16 cellular contexts compared by ENCODE assay signal in genomic region chr6:141824258-141824795, GRCh38.
A peak's percentile ranks its signal among the peaks of the same experiment; 100 is the strongest.
DNase-seq lines count a peak whose midpoint lies in the region; ATAC-seq, FAIRE-seq and TF ChIP-seq lines count a peak whose summit lies in the region.
"Had no signal": no experiment of that assay in that cellular context is flagged by ENCODE, and none has a peak within 500 bp of the region (broad histone marks: within the 10 kb centered on the region; RNA-seq: fewer than 3 reads in every experiment).

No MANE protein-coding gene starts in this region.

- H3K79me2 ChIP-seq in K562 (ENCODE audit: control insufficient read depth, insufficient read depth, low read length): no peaks in the 10 kb centered on the region
- H3K79me2 ChIP-seq in H9 (ENCODE audit: insufficient read depth, low read length): no peaks in the 10 kb centered on the region

- TF ChIP-seq EP300 in K562 (IDR thresholded peaks at IDR 0.05; ENCODE audit: low read length) (no peak), suprapubic skin (IDR thresholded peaks at IDR 0.05) (no peak)

- no peak overlapping the region for H3K4me2 ChIP-seq in K562 (ENCODE audit: insufficient read depth, low read length)
- H3K4me2 ChIP-seq in H9 (ENCODE audit: insufficient read depth, insufficient read length, low read length): no peak overlapping the region
- H3K4me2 ChIP-seq: BLaER1 treated with 17β-estradiol and CSF1 and Interleukin-3, amounts not matched to agents 10 nM and 100 nM had no signal

- H4K91ac ChIP-seq in H9 (ENCODE audit: insufficient read length, low read depth, low read length): no peak overlapping the region

- H4K20me1 ChIP-seq in K562 (replicated peaks; ENCODE audit: control insufficient read depth, insufficient read depth, low read length) (no peaks in the 10 kb centered on the region), H9 (ENCODE audit: control insufficient read depth, insufficient read depth, insufficient read length) (no peaks in the 10 kb centered on the region)
- H4K20me1 ChIP-seq: BLaER1 treated with 17β-estradiol and CSF1 and Interleukin-3, amounts not matched to agents 10 nM and 100 nM had no signal

- H3K23me2 ChIP-seq in H9 (ENCODE audit: insufficient read length, low read depth, low read length, poor library complexity, severe bottlenecking): no peaks in the 10 kb centered on the region

- no peaks in the 10 kb centered on the region for H3K4me1 Mint-ChIP-seq in activated T-cell treated with anti-CD3 and anti-CD28 coated beads, Interleukin-2, amount 50 U/mL, for 4 hours (ENCODE audit: low read depth)
- H3K4me1 Mint-ChIP-seq in H9: peaks cover 6 to 10% of the 10 kb centered on the region in 2 experiments
- H3K4me1 Mint-ChIP-seq: CD4-positive, CD25-positive, alpha-beta regulatory T cell had no signal

- ATAC-seq in K562: no peak
- no peak for ATAC-seq in activated T-cell treated with anti-CD3 and anti-CD28 coated beads, Interleukin-2, amount 50 U/mL, for 4 hours

- H2BK15ac ChIP-seq in H9 (ENCODE audit: low read depth, low read length): no peak overlapping the region

- H2BK5ac ChIP-seq in H9 (ENCODE audit: insufficient read length, low read length): no peak overlapping the region

- TF ChIP-seq CTCF in K562 (IDR thresholded peaks at IDR 0.05 in 2 of 3, conservative IDR thresholded peaks at IDR 0.05 in 1 of 3; ENCODE audit: insufficient read depth in 2 of 3, low read depth in 1 of 3, low read length in 3 of 3) (no peak), fibroblast of villous mesenchyme (IDR thresholded peaks at IDR 0.05; ENCODE audit: insufficient read depth, low read depth, low read length) (no peak), H9 (conservative IDR thresholded peaks at IDR 0.05) (no peak), suprapubic skin (IDR thresholded peaks at IDR 0.05) (no peak)

- H3K27me3 Mint-ChIP-seq in activated T-cell treated with anti-CD3 and anti-CD28 coated beads, Interleukin-2, amount 50 U/mL, for 4 hours (ENCODE audit: low read depth): no peaks in the 10 kb centered on the region
- no peaks in the 10 kb centered on the region for H3K27me3 Mint-ChIP-seq in H9 (ENCODE audit: low read depth)
- H3K27me3 Mint-ChIP-seq: CD4-positive, CD25-positive, alpha-beta regulatory T cell had no signal

- H3K18ac ChIP-seq in H9 (ENCODE audit: insufficient read length, low read depth, low read length): no peak overlapping the region

- no peak for TF ChIP-seq RAD21 in K562 (CRISPR knock-in tag; conservative IDR thresholded peaks at IDR 0.05 in 1 of 2, IDR thresholded peaks at IDR 0.05 in 1 of 2)

- H3K4me1 ChIP-seq in K562 (replicated peaks in 1 of 2; ENCODE audit: control insufficient read depth in 2 of 2, insufficient read depth in 2 of 2, low read length in 2 of 2): no peaks in the 10 kb centered on the region
- H3K4me1 ChIP-seq in H9 (ENCODE audit: insufficient read depth, low read length): peaks cover 1% of the 10 kb centered on the region; the same call in 1 of the 2 replicates
- H3K4me1 ChIP-seq in suprapubic skin: no peaks in the 10 kb centered on the region
- H3K4me1 ChIP-seq: BLaER1 treated with 17β-estradiol and CSF1 and Interleukin-3, amounts not matched to agents 10 nM and 100 nM had no signal

- H4K5ac ChIP-seq in H9 (ENCODE audit: insufficient read length, low read depth, low read length): no peak overlapping the region

- 29% methylated on average over 1 of the region's 1 CpG for WGBS in K562 (ENCODE audit: insufficient coverage, low coverage, missing lambda C conversion rate)
- WGBS in H9 (ENCODE audit: extremely low coverage, insufficient read length, low lambda C conversion rate): no CpG with 5 or more reads among the region's 1 CpG
- 100% methylated on average over 1 of the region's 1 CpG for WGBS in suprapubic skin

- peaks cover 1% of the 10 kb centered on the region for H3K36me3 Mint-ChIP-seq in activated T-cell treated with anti-CD3 and anti-CD28 coated beads, Interleukin-2, amount 50 U/mL, for 4 hours (ENCODE audit: insufficient read depth)
- peaks cover 8 to 15% (median 9%) of the 10 kb centered on the region in 3 experiments for H3K36me3 Mint-ChIP-seq in H9 (ENCODE audit: insufficient read depth in 1 of 3, low read depth in 3 of 3)
- H3K36me3 Mint-ChIP-seq: CD4-positive, CD25-positive, alpha-beta regulatory T cell had no signal

- H3K36me3 ChIP-seq in K562 (ENCODE audit: control insufficient read depth, insufficient read depth, low read length) (no peaks in the 10 kb centered on the region), suprapubic skin (no peaks in the 10 kb centered on the region)
- H3K36me3 ChIP-seq: BLaER1 treated with 17β-estradiol and CSF1 and Interleukin-3, amounts not matched to agents 10 nM and 100 nM had no signal

- FAIRE-seq in K562 (lab: Jason Lieb, UNC): no peak
- FAIRE-seq: G401.6, GM12891, H1, HTR-8/SVneo had no signal

- no peak overlapping the region for H2AK5ac ChIP-seq in H9 (ENCODE audit: insufficient read length, low read length)

- H3K9ac ChIP-seq in K562 (ENCODE audit: insufficient read depth in 1 of 2, low read depth in 2 of 2, low read length in 2 of 2) (no peak overlapping the region), H9 (ENCODE audit: extremely low read depth, insufficient read length, low read length) (no peak overlapping the region)
- H3K9ac ChIP-seq: BLaER1 treated with 17β-estradiol and CSF1 and Interleukin-3, amounts not matched to agents 10 nM and 100 nM had no signal

- no peak overlapping the region for H3T11ph ChIP-seq in H9 (ENCODE audit: low read length)

- H3K27ac ChIP-seq in K562 (ENCODE audit: extremely low read depth, low read depth, low read length) (no peak overlapping the region), H9 (ENCODE audit: insufficient read length, low read depth, low read length) (no peak overlapping the region), suprapubic skin (no peak overlapping the region)
- H3K27ac ChIP-seq: BLaER1 treated with 17β-estradiol and CSF1 and Interleukin-3, amounts not matched to agents 10 nM and 100 nM had no signal

- DNase-seq in ELF-1 (ENCODE audit: low read depth, low spot score): peak; percentile 20
- DNase-seq in NCI-H226: peak; percentile 32
- peak in 1 of 4 experiments; percentile 5 for DNase-seq in K562 (ENCODE audit: extremely low read depth in 1 of 4, low spot score in 3 of 4)
- DNase-seq in fibroblast of villous mesenchyme (ENCODE audit: low read depth): peak; percentile 44
- no peak for DNase-seq in activated T-cell treated with anti-CD3 and anti-CD28 coated beads, Interleukin-2, amount 50 U/mL, for 4 hours
- no peak for DNase-seq in H9
- DNase-seq in suprapubic skin (ENCODE audit: low spot score in 2 of 2): no peak
- DNase-seq: ACHN; CD4-positive, CD25-positive, alpha-beta regulatory T cell; DMS79; HCEC 1CT had no signal

- H3K4me3 ChIP-seq in K562: no peak overlapping the region
- no peak overlapping the region for H3K4me3 ChIP-seq in fibroblast of villous mesenchyme (ENCODE audit: low read depth, low read length)
- H3K4me3 ChIP-seq in suprapubic skin: no peak overlapping the region
- H3K4me3 ChIP-seq: BLaER1 treated with 17β-estradiol and CSF1 and Interleukin-3, amounts not matched to agents 10 nM and 100 nM had no signal

- no TSS peak for BruUV-seq in K562 (replicated peaks; lab: Mats Ljungman, UMichigan)

- H3K27me3 ChIP-seq in K562 (ENCODE audit: control insufficient read depth in 2 of 2, insufficient read depth in 2 of 2, low read length in 2 of 2) (no peaks in the 10 kb centered on the region), H9 (ENCODE audit: insufficient read depth, low read length) (no peaks in the 10 kb centered on the region), suprapubic skin (no peaks in the 10 kb centered on the region)
- H3K27me3 ChIP-seq: BLaER1 treated with 17β-estradiol and CSF1 and Interleukin-3, amounts not matched to agents 10 nM and 100 nM had no signal

- CTCF ChIA-PET in K562 (lab: Yijun Ruan, JAX; ENCODE audit: low intra/inter-chr PET ratio): no interaction called here

- H3K4me3 Mint-ChIP-seq in activated T-cell treated with anti-CD3 and anti-CD28 coated beads, Interleukin-2, amount 50 U/mL, for 4 hours: no peak overlapping the region
- H3K4me3 Mint-ChIP-seq in H9: no peak overlapping the region
- H3K4me3 Mint-ChIP-seq: CD4-positive, CD25-positive, alpha-beta regulatory T cell had no signal

- H3K79me1 ChIP-seq in H9 (ENCODE audit: insufficient read depth, low read depth, low read length, poor library complexity, severe bottlenecking): no peaks in the 10 kb centered on the region

- no peaks in the 10 kb centered on the region for H3K9me3 ChIP-seq in K562 (replicated peaks; ENCODE audit: control insufficient read depth, insufficient read depth, low read depth, low read length)
- H3K9me3 ChIP-seq in H9 (ENCODE audit: control insufficient read depth, low read depth, low read length): peaks cover 5% of the 10 kb centered on the region
- H3K9me3 ChIP-seq in suprapubic skin: no peaks in the 10 kb centered on the region

- TF ChIP-seq POLR2A in K562 (conservative IDR thresholded peaks at IDR 0.05) (no peak), suprapubic skin (IDR thresholded peaks at IDR 0.05) (no peak)

- no peaks in the 10 kb centered on the region for H3K9me1 ChIP-seq in K562 (ENCODE audit: control insufficient read depth, insufficient read depth, low read length)

- no peak overlapping the region for H2AFZ ChIP-seq in K562 (ENCODE audit: low read depth, low read length)
- H2AFZ ChIP-seq in H9 (ENCODE audit: low read length): no peak overlapping the region

- no peak overlapping the region for H2BK12ac ChIP-seq in H9 (ENCODE audit: insufficient read length, low read depth, low read length)

- H2BK120ac ChIP-seq in H9 (ENCODE audit: low read depth, low read length, poor library complexity, severe bottlenecking): no peak overlapping the region

- H2BK20ac ChIP-seq in H9 (ENCODE audit: low read depth, low read length, poor library complexity, severe bottlenecking): no peak overlapping the region

- peaks cover 14% of the 10 kb centered on the region for H3K9me3 Mint-ChIP-seq in activated T-cell treated with anti-CD3 and anti-CD28 coated beads, Interleukin-2, amount 50 U/mL, for 4 hours
- peaks cover 13 to 14% of the 10 kb centered on the region in 2 experiments for H3K9me3 Mint-ChIP-seq in H9

- POLR2A ChIA-PET in K562 (lab: Yijun Ruan, JAX): interaction anchor here (0.9 kb wide), 1 partner anchor 16 kb away, joined by 3 read pairs; no protein-coding TSS in a partner anchor

- no peak overlapping the region for H4K8ac ChIP-seq in H9 (replicated peaks; ENCODE audit: insufficient read length, low read depth, low read length)

- no peak overlapping the region for H3K14ac ChIP-seq in H9 (ENCODE audit: insufficient read depth, low read length)

- in situ Hi-C loops in K562 (cut with MboI): no loop called here

- H3K4ac ChIP-seq in H9 (ENCODE audit: low read depth, low read length): no peak overlapping the region

- no peak overlapping the region for H3K27ac Mint-ChIP-seq in H9
- H3K27ac Mint-ChIP-seq: CD4-positive, CD25-positive, alpha-beta regulatory T cell had no signal

- intact Hi-C loops in K562 (cut with micrococcal nuclease): no loop called here

- H3K56ac ChIP-seq in H9 (ENCODE audit: insufficient read length, low read depth, low read length): no peak overlapping the region

- no peak overlapping the region for H3K23ac ChIP-seq in H9 (ENCODE audit: insufficient read length, low read depth, low read length)

TF ChIP-seq in K562, 482 proteins besides CTCF, POLR2A, EP300 and RAD21 (continues in another document):
- peak; percentile 63 for TF ChIP-seq NFIC (IDR thresholded peaks at IDR 0.05)

Comparison
In these comparisons a context has a peak if more than half of its experiments do, and no peak if none do; other contexts are left out.
1. DNase-seq: peak in ELF-1 (single experiment), NCI-H226 (single experiment) and fibroblast of villous mesenchyme (single experiment); none in activated T-cell treated with anti-CD3 and anti-CD28 coated beads, Interleukin-2, amount 50 U/mL, for 4 hours (single experiment), H9 (single experiment) and suprapubic skin (0 of 2).